In genomic region chr1:9537863-9538668, GRCh38 we compare ENCODE assay signal across 10 cellular contexts. TPM values are rescaled to one million over a fixed set of nuclear protein-coding genes. Genes with fewer than 3 reads are reported as not detected.
DNase-seq lines count a peak whose midpoint lies in the region; ATAC-seq and TF ChIP-seq lines count a peak whose summit lies in the region.
"Had no signal": no experiment of that assay in that cellular context is flagged by ENCODE, and none has a peak within 500 bp of the region (broad histone marks: within the 10 kb centered on the region; RNA-seq: fewer than 3 reads in every experiment).

No MANE protein-coding gene starts in this region.

- peak overlapping the region; percentile 82 to 85 (median 84) for H3K27ac ChIP-seq in gastrocnemius medialis

- peak; percentile 55 for ATAC-seq in esophagus mucosa
- ATAC-seq in gastrocnemius medialis, result no peak
- no peak for ATAC-seq in GM21786 (IDR thresholded peaks at IDR 0.05; ENCODE audit: unreplicated experiment)

- peak overlapping the region; percentile 73 for H3K27ac Mint-ChIP-seq in HFFc6

- no peaks in the 10 kb centered on the region for H3K36me3 ChIP-seq in gastrocnemius medialis
- H3K36me3 ChIP-seq: neutrophil had no signal

- in situ Hi-C loops in gastrocnemius medialis (cut with MboI; ENCODE audit: low sequenced_read_pairs in 4 of 4), result no loop called here

- no peak for DNase-seq in HFFc6
- peak; percentile 17 for DNase-seq in RPMI8226
- DNase-seq in gastrocnemius medialis, result no peak
- no peak for DNase-seq in NCI-H774 (lab: John Stamatoyannopoulos, UW)
- no peak for DNase-seq in dedifferentiated amniotic fluid mesenchymal stem cell (ENCODE audit: extremely low spot score)
- no peak for DNase-seq in head of caudate nucleus
- DNase-seq: dermis blood vessel endothelial cell had no signal

- peaks cover 30% of the 10 kb centered on the region for H3K4me1 Mint-ChIP-seq in HFFc6 (ENCODE audit: low read depth)

- intact Hi-C loops in gastrocnemius medialis (cut with DNase I; ENCODE audit: low total_unique reads) (no loop called here), head of caudate nucleus (cut with DNase I) (no loop called here)

- H3K27me3 Mint-ChIP-seq in HFFc6 (ENCODE audit: insufficient read depth), result no peaks in the 10 kb centered on the region

- H3K4me3 Mint-ChIP-seq in HFFc6, result peak overlapping the region; percentile 22; the same call in 1 of the 2 replicates

- H3K9me3 Mint-ChIP-seq in HFFc6, result no peaks in the 10 kb centered on the region

- no peaks in the 10 kb centered on the region for H3K36me3 Mint-ChIP-seq in HFFc6 (ENCODE audit: low read depth)

- no peak for TF ChIP-seq POLR2A in gastrocnemius medialis (IDR thresholded peaks at IDR 0.05)

- H3K9me3 ChIP-seq in gastrocnemius medialis, result no peaks in the 10 kb centered on the region
- H3K9me3 ChIP-seq: neutrophil had no signal

- TF ChIP-seq CTCF in HFFc6 (IDR thresholded peaks at IDR 0.05) (no peak), gastrocnemius medialis (IDR thresholded peaks at IDR 0.05 in 4 of 5, conservative IDR thresholded peaks at IDR 0.05 in 1 of 5) (no peak)

- peaks cover 15 to 16% of the 10 kb centered on the region in 2 donors for H3K4me1 ChIP-seq in gastrocnemius medialis

- no peak overlapping the region for H3K4me3 ChIP-seq in gastrocnemius medialis

- no peaks in the 10 kb centered on the region for H3K27me3 ChIP-seq in gastrocnemius medialis

RNA-seq across cellular contexts. Expression of gene SLC25A33, which starts 1.2 kb away (rescaled TPM):
- 1 to 10 TPM; 3.3 to 4.7 (median 4.0) TPM for total RNA-seq in HFFc6 (2021; fragmentation: NEBNext Ultra II Directional; extraction: Animal tissue kit (Norgen Biotek cat#: 25700))
- 3.6 TPM for total RNA-seq in esophagus mucosa
- 10 to 100 TPM; 40.3 to 88.6 (median 49.1) TPM for total RNA-seq in gastrocnemius medialis

RNA-seq across cellular contexts. Expression of gene TMEM201, which starts 50.6 kb away (rescaled TPM):
- total RNA-seq in HFFc6 (2021; fragmentation: NEBNext Ultra II Directional; extraction: Animal tissue kit (Norgen Biotek cat#: 25700)), result 10 to 100 TPM; 10.5 to 14.0 (median 11.2) TPM
- total RNA-seq in esophagus mucosa, result 7.7 TPM
- 10 to 100 TPM; 21.5 to 67.6 (median 31.7) TPM for total RNA-seq in gastrocnemius medialis
